ENCODE assay signal across 8 cellular contexts in the genomic region with DNA sequence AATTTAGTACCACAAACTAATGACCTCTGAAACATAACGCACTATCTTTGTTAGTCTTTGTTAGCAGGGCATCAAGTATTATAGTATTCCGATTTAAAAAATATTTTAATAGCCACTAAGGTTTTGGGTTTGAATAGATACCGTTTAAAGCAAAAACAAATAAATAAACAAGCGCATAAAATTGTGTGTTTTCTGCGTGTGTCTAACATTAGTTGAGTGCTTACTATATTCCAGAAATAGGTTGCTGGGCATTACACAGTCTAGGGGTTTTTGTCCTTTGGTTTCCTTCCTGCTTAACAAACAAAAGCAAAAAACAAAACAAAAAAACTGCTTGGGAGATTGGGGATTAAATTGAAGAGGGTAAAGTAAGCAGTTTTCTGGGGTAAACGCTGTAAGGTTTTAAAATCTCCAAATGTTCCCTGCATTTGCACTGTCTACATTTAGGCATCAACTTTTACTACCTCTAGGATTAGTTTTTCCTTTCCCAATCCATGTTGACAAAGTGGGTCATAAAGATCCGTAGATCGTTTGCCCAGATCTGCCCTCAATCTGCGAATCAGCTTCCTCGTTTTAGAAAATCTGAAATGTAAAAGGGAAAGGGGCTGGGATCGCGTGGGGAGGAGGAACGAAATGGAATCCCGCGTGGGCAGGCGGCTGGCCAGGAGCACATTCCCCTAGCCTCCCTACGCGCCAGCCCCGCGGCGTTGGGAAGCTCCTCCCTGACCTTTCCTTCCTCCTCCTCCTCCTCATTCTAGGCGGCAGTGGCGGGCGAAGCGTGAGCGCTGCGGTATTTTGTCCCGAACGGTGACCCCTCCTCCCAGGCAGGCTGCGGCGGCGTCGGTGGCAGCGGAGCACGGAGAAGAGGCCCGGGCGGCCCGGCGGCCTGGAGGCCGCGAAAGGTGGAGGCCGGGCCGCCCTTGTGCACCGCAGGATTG. TPM values are rescaled to one million over a fixed set of nuclear protein-coding genes. Genes with fewer than 3 reads are reported as not detected.
A peak's percentile ranks its signal among the peaks of the same experiment; 100 is the strongest.
DNase-seq lines count a peak whose midpoint lies in the region; ATAC-seq and TF ChIP-seq lines count a peak whose summit lies in the region.

Gene KCTD3 (plus strand): TSS at position 749 of the 935 bp plus-strand sequence. CDS start 382 bp downstream, outside the sequence.

- H3K4me3 ChIP-seq in CD8-positive, alpha-beta memory T cell (ENCODE audit: low read length): peak within 1 kb of the TSS; percentile 53
- H3K4me3 ChIP-seq in esophagus squamous epithelium (peak within 1 kb of the TSS; percentile 73 to 94 (median 83)), mucosa of stomach (ENCODE audit: low read length) (peak within 1 kb of the TSS; percentile 60), stomach (peak within 1 kb of the TSS; percentile 87 to 92 (median 89))

- peak within 1 kb of the TSS; percentile 58 for H3K27ac ChIP-seq in CD8-positive, alpha-beta memory T cell (ENCODE audit: low read depth, low read length)
- peak within 1 kb of the TSS; percentile 95 to 96 (median 96) for H3K27ac ChIP-seq in esophagus squamous epithelium
- peak within 1 kb of the TSS; percentile 92 to 98 (median 96) for H3K27ac ChIP-seq in stomach

- peak within 1 kb of the TSS in 4 of 8 donors; percentile 24 to 55 (median 42) for H3K27ac Mint-ChIP-seq in CD8-positive, alpha-beta memory T cell

- H3K4me1 Mint-ChIP-seq in CD8-positive, alpha-beta memory T cell: peaks cover 10 to 20% (median 12%) of the 10 kb centered on the region in 3 donors

- ATAC-seq in GM19438 (IDR thresholded peaks at IDR 0.05; ENCODE audit: low read depth, unreplicated experiment) (peak; percentile 66), HG03520 (IDR thresholded peaks at IDR 0.05; ENCODE audit: unreplicated experiment) (peak; percentile 52)

- H3K27me3 Mint-ChIP-seq in CD8-positive, alpha-beta memory T cell: peaks cover 26 to 40% of the 10 kb centered on the region in 2 donors

- H3K4me3 Mint-ChIP-seq in CD8-positive, alpha-beta memory T cell: peak within 1 kb of the TSS; percentile 62 to 85 (median 78)

- H3K36me3 Mint-ChIP-seq in CD8-positive, alpha-beta memory T cell: no peaks in the 10 kb centered on the region

- DNase-seq in CD8-positive, alpha-beta memory T cell: peak in 1 of 5 donors; percentile 16
- DNase-seq in NCI-H748 (lab: John Stamatoyannopoulos, UW; ENCODE audit: unreplicated experiment): peak; percentile 74
- peak; percentile 6 for DNase-seq in activated T-cell treated with anti-CD3 and anti-CD28 coated beads for 1 hour (ENCODE audit: low read depth)
- DNase-seq in esophagus squamous epithelium (lab: John Stamatoyannopoulos, UW): no peak
- peak; percentile 76 for DNase-seq in stomach

- POLR2A ChIA-PET in CD8-positive, alpha-beta memory T cell (lab: Charles Lee): no interaction called here

- peaks cover 0 to 18% (median 2%) of the 10 kb centered on the region in 5 donors for H3K9me3 Mint-ChIP-seq in CD8-positive, alpha-beta memory T cell

- TF ChIP-seq POLR2A in esophagus squamous epithelium (IDR thresholded peaks at IDR 0.05): peak in 2 of 4 donors; percentile 50 to 68
- TF ChIP-seq POLR2A in stomach (IDR thresholded peaks at IDR 0.05): no peak

- peak; percentile 20 for TF ChIP-seq EP300 in stomach (IDR thresholded peaks at IDR 0.05)

- peak within 1 kb of the TSS; percentile 81 for H3K9ac ChIP-seq in mucosa of stomach (ENCODE audit: low read length)

- WGBS in esophagus squamous epithelium, 2 donors: 27 to 29% methylated on average over 10 to 11 of the region's 44 CpGs
- WGBS in stomach, 5 donors: 6 to 10% (median 7%) methylated on average over 27 to 44 of the region's 44 CpGs

- CTCF ChIA-PET in CD8-positive, alpha-beta memory T cell (lab: Charles Lee): no interaction called here

- H3K4me1 ChIP-seq in CD8-positive, alpha-beta memory T cell (ENCODE audit: insufficient read depth, low read length): peaks cover 5% of the 10 kb centered on the region
- H3K4me1 ChIP-seq in esophagus squamous epithelium: peaks cover 3 to 42% (median 17%) of the 10 kb centered on the region in 3 donors
- H3K4me1 ChIP-seq in mucosa of stomach (ENCODE audit: control insufficient read depth, insufficient read depth, low read length): peaks cover 16% of the 10 kb centered on the region
- H3K4me1 ChIP-seq in stomach: peaks cover 17 to 42% (median 31%) of the 10 kb centered on the region in 4 donors

- no peaks in the 10 kb centered on the region for H3K9me3 ChIP-seq in CD8-positive, alpha-beta memory T cell (ENCODE audit: low read length)
- H3K9me3 ChIP-seq in esophagus squamous epithelium (no peaks in the 10 kb centered on the region), mucosa of stomach (ENCODE audit: control insufficient read depth, low read length) (no peaks in the 10 kb centered on the region), stomach (no peaks in the 10 kb centered on the region)

- H3K36me3 ChIP-seq in CD8-positive, alpha-beta memory T cell (ENCODE audit: insufficient read depth, low read length): no peaks in the 10 kb centered on the region
- no peaks in the 10 kb centered on the region for H3K36me3 ChIP-seq in esophagus squamous epithelium
- no peaks in the 10 kb centered on the region for H3K36me3 ChIP-seq in mucosa of stomach (ENCODE audit: control insufficient read depth, insufficient read depth, low read length)
- no peaks in the 10 kb centered on the region for H3K36me3 ChIP-seq in stomach

- intact Hi-C loops in esophagus squamous epithelium (cut with DNase I): no loop called here
- intact Hi-C loops in stomach (cut with DNase I; ENCODE audit: low total_unique reads): no loop called here

- H3K27me3 ChIP-seq in CD8-positive, alpha-beta memory T cell (ENCODE audit: insufficient read depth, low read length, poor library complexity, severe bottlenecking): peaks cover 6% of the 10 kb centered on the region
- no peaks in the 10 kb centered on the region for H3K27me3 ChIP-seq in esophagus squamous epithelium
- H3K27me3 ChIP-seq in mucosa of stomach (ENCODE audit: control insufficient read depth, insufficient read depth, low read length): no peaks in the 10 kb centered on the region
- no peaks in the 10 kb centered on the region for H3K27me3 ChIP-seq in stomach

- no peak for TF ChIP-seq CTCF in esophagus squamous epithelium (IDR thresholded peaks at IDR 0.05)
- no peak for TF ChIP-seq CTCF in stomach (IDR thresholded peaks at IDR 0.05)

RNA-seq across cellular contexts. Expression of gene KCTD3, which starts in this region (rescaled TPM):
- under 1 TPM; 0.64 to 0.79 TPM for total RNA-seq in CD8-positive, alpha-beta memory T cell
- polyA plus RNA-seq in CD8-positive, alpha-beta memory T cell: 0.43 TPM
- 10 to 100 TPM; 43.4 to 76.1 (median 44.9) TPM for total RNA-seq in esophagus squamous epithelium
- 100 to 1,000 TPM in 2 of 5 donors, 10 to 100 TPM in 3; 19.4 to 156 (median 39.3) TPM for total RNA-seq in stomach
- polyA plus RNA-seq in stomach: 10 to 100 TPM; 31.6 to 34.2 (median 32.6) TPM

Comparison
In these comparisons a context has a peak if more than half of its experiments do, and no peak if none do; other contexts are left out.
1. RNA of gene KCTD3 (total RNA-seq): 43.4 to 76.1 TPM in esophagus squamous epithelium and 19.4 to 156 TPM in stomach; 0.64 to 0.79 TPM in CD8-positive, alpha-beta memory T cell; every median in the first group is over 10 times any median in the second.
2. RNA of gene KCTD3 (polyA plus RNA-seq): 31.6 to 34.2 TPM in stomach; 0.43 TPM in CD8-positive, alpha-beta memory T cell (single experiment); every median in the first group is over 10 times any median in the second.
3. Peak in every context shown above with its lines, with median percentiles within 50 percentile points of each other: H3K27ac ChIP-seq and H3K4me3 ChIP-seq.